Comparison of ENCODE assay signal across 37 cellular contexts in genomic region chr17:78847052-78847451, GRCh38. TPM values are rescaled to one million over a fixed set of nuclear protein-coding genes. Genes with fewer than 3 reads are reported as not detected.
"Had no signal": no experiment of that assay in that cellular context is flagged by ENCODE, and none has a peak within 500 bp of the region (broad histone marks: within the 10 kb centered on the region; RNA-seq: fewer than 3 reads in every experiment).

No MANE protein-coding gene starts in this region.

- ATAC-seq: activated CD4-positive, CD25-positive, alpha-beta regulatory T cell treated with anti-CD3 and anti-CD28 coated beads, Interleukin-2, amount 50 U/mL, for 24 hours; activated CD8-positive, alpha-beta T cell treated with anti-CD3 and anti-CD28 coated beads for 36 hours; activated naive CD8-positive, alpha-beta T cell treated with anti-CD3 and anti-CD28 coated beads, Interleukin-2, amount 50 U/mL, for 24 hours; body of pancreas; esophagus mucosa; gastrocnemius medialis; heart left ventricle; T-helper 17 cell had no signal

- H3K27ac ChIP-seq: adrenal gland, body of pancreas, coronary artery, gastrocnemius medialis, heart left ventricle, WERI-Rb-1 had no signal

- H3K36me3 ChIP-seq: adrenal gland, gastrocnemius medialis, heart left ventricle, WERI-Rb-1 had no signal

- DNase-seq: activated B cell treated with CpG ODN at 0.5 μM for 24 hours; activated CD4-positive, alpha-beta T cell treated with anti-CD3 and anti-CD28 coated beads for 48 hours; activated CD4-positive, alpha-beta T cell treated with anti-CD3 and anti-CD28 coated beads, Interleukin-2, amount 50 U/mL, for 1 hour; activated CD4-positive, alpha-beta T cell treated with anti-CD3 and anti-CD28 coated beads, Interleukin-2, amount 50 U/mL, for 48 hours; activated CD8-positive, alpha-beta memory T cell treated with anti-CD3 and anti-CD28 coated beads for 24 hours; activated CD8-positive, alpha-beta memory T cell treated with anti-CD3 and anti-CD28 coated beads, Interleukin-2, amount 50 U/mL, for 4 hours; activated CD8-positive, alpha-beta T cell treated with anti-CD3 and anti-CD28 coated beads for 36 hours; activated effector memory CD4-positive, alpha-beta T cell treated with anti-CD3 and anti-CD28 coated beads, Interleukin-2, amount 50 U/mL, for 16 hours; activated naive CD4-positive, alpha-beta T cell treated with anti-CD3 and anti-CD28 coated beads for 36 hours; activated naive CD8-positive, alpha-beta T cell treated with anti-CD3 and anti-CD28 coated beads for 36 hours; activated naive CD8-positive, alpha-beta T cell treated with anti-CD3 and anti-CD28 coated beads, Interleukin-2, amount 50 U/mL, for 24 hours; activated T-cell treated with anti-CD3 and anti-CD28 coated beads, Interleukin-2, amount 50 U/mL, for 1 hour; activated T-cell treated with anti-CD3 and anti-CD28 coated beads, Interleukin-2, amount 50 U/mL, for 48 hours; adrenal gland; amygdala; body of pancreas; central memory CD4-positive, alpha-beta T cell; cerebellar nuclear complex; dorsolateral prefrontal cortex; effector memory CD4-positive, alpha-beta T cell; endodermal cell; foreskin fibroblast; gastrocnemius medialis; glutamatergic neuron; heart left ventricle; T-helper 1 cell; T-helper 17 cell; T1000; WERI-Rb-1 had no signal

- H3K4me3 Mint-ChIP-seq: activated B cell treated with CpG ODN at 0.5 μM for 24 hours; activated CD8-positive, alpha-beta T cell treated with anti-CD3 and anti-CD28 coated beads for 36 hours; activated naive CD4-positive, alpha-beta T cell treated with anti-CD3 and anti-CD28 coated beads for 36 hours; activated naive CD4-positive, alpha-beta T cell treated with anti-CD3 and anti-CD28 coated beads, Interleukin-2, amount 50 U/mL, for 24 hours; activated naive CD8-positive, alpha-beta T cell treated with anti-CD3 and anti-CD28 coated beads for 36 hours; activated naive CD8-positive, alpha-beta T cell treated with anti-CD3 and anti-CD28 coated beads, Interleukin-2, amount 50 U/mL, for 24 hours; activated T-helper 1 cell treated with anti-CD3 and anti-CD28 coated beads, Interleukin-12 subunit alpha, Interleukin-12 subunit beta, Interleukin-2, Interleukin-4 antibody, amounts not matched to agents 30 ng/mL and 10 ng/mL and 1 ng/mL, durations not matched to agents 14 hours and 24 hours and 36 hours; dendritic cell treated with granulocyte-macrophage colony-stimulating factor and Interleukin-4, amounts not matched to agents 40 ng/mL and 50 ng/mL, for 4 days; endodermal cell; T-helper 17 cell; T-helper 2 cell treated with Interferon-gamma antibody and Interleukin-4, amounts not matched to agents 5 μg/mL and 100 μg/mL, for 36 hours had no signal

- H3K9me3 Mint-ChIP-seq: activated B cell treated with CpG ODN at 0.5 μM for 24 hours; activated CD8-positive, alpha-beta T cell treated with anti-CD3 and anti-CD28 coated beads for 36 hours; activated naive CD4-positive, alpha-beta T cell treated with anti-CD3 and anti-CD28 coated beads for 36 hours; activated naive CD4-positive, alpha-beta T cell treated with anti-CD3 and anti-CD28 coated beads, Interleukin-2, amount 50 U/mL, for 24 hours; activated naive CD8-positive, alpha-beta T cell treated with anti-CD3 and anti-CD28 coated beads for 36 hours; activated naive CD8-positive, alpha-beta T cell treated with anti-CD3 and anti-CD28 coated beads, Interleukin-2, amount 50 U/mL, for 24 hours; activated T-helper 1 cell treated with anti-CD3 and anti-CD28 coated beads, Interleukin-12 subunit alpha, Interleukin-12 subunit beta, Interleukin-2, Interleukin-4 antibody, amounts not matched to agents 30 ng/mL and 10 ng/mL and 1 ng/mL, durations not matched to agents 14 hours and 24 hours and 36 hours; activated T-helper 2 cell treated with anti-CD3 and anti-CD28 coated beads, Interferon-gamma antibody, Interleukin-2, Interleukin-4, amounts not matched to agents 10 μg/mL and 5 μg/mL and 100 μg/mL, durations not matched to agents 14 hours and 24 hours and 36 hours; dendritic cell treated with granulocyte-macrophage colony-stimulating factor and Interleukin-4, amounts not matched to agents 40 ng/mL and 50 ng/mL, for 4 days; endodermal cell; T-helper 2 cell treated with Interferon-gamma antibody and Interleukin-4, amounts not matched to agents 5 μg/mL and 100 μg/mL, for 36 hours had no signal

- H3K27ac Mint-ChIP-seq: activated B cell treated with CpG ODN at 0.5 μM for 24 hours; activated CD8-positive, alpha-beta T cell treated with anti-CD3 and anti-CD28 coated beads for 36 hours; activated naive CD4-positive, alpha-beta T cell treated with anti-CD3 and anti-CD28 coated beads for 36 hours; activated naive CD4-positive, alpha-beta T cell treated with anti-CD3 and anti-CD28 coated beads, Interleukin-2, amount 50 U/mL, for 24 hours; activated naive CD8-positive, alpha-beta T cell treated with anti-CD3 and anti-CD28 coated beads for 36 hours; activated naive CD8-positive, alpha-beta T cell treated with anti-CD3 and anti-CD28 coated beads, Interleukin-2, amount 50 U/mL, for 24 hours; activated T-helper 1 cell treated with anti-CD3 and anti-CD28 coated beads, Interleukin-12 subunit alpha, Interleukin-12 subunit beta, Interleukin-2, Interleukin-4 antibody, amounts not matched to agents 30 ng/mL and 10 ng/mL and 1 ng/mL, durations not matched to agents 14 hours and 24 hours and 36 hours; activated T-helper 2 cell treated with anti-CD3 and anti-CD28 coated beads, Interferon-gamma antibody, Interleukin-2, Interleukin-4, amounts not matched to agents 10 μg/mL and 5 μg/mL and 100 μg/mL, durations not matched to agents 14 hours and 24 hours and 36 hours; dendritic cell treated with granulocyte-macrophage colony-stimulating factor and Interleukin-4, amounts not matched to agents 40 ng/mL and 50 ng/mL, for 4 days; endodermal cell; T-helper 17 cell; T-helper 2 cell treated with Interferon-gamma antibody and Interleukin-4, amounts not matched to agents 5 μg/mL and 100 μg/mL, for 36 hours had no signal

- H3K36me3 Mint-ChIP-seq: activated naive CD4-positive, alpha-beta T cell treated with anti-CD3 and anti-CD28 coated beads, Interleukin-2, amount 50 U/mL, for 24 hours; activated naive CD8-positive, alpha-beta T cell treated with anti-CD3 and anti-CD28 coated beads for 36 hours had no signal

- H3K27me3 Mint-ChIP-seq: activated B cell treated with CpG ODN at 0.5 μM for 24 hours; activated CD8-positive, alpha-beta T cell treated with anti-CD3 and anti-CD28 coated beads for 36 hours; activated naive CD4-positive, alpha-beta T cell treated with anti-CD3 and anti-CD28 coated beads, Interleukin-2, amount 50 U/mL, for 24 hours; activated naive CD8-positive, alpha-beta T cell treated with anti-CD3 and anti-CD28 coated beads for 36 hours; activated naive CD8-positive, alpha-beta T cell treated with anti-CD3 and anti-CD28 coated beads, Interleukin-2, amount 50 U/mL, for 24 hours; T-helper 17 cell had no signal

- H3K27me3 ChIP-seq: adrenal gland, body of pancreas, dorsolateral prefrontal cortex, gastrocnemius medialis, heart left ventricle had no signal

- H3K4me3 ChIP-seq: adrenal gland, body of pancreas, coronary artery, dorsolateral prefrontal cortex, gastrocnemius medialis, heart left ventricle had no signal

- H3K4me1 ChIP-seq: adrenal gland, gastrocnemius medialis, heart left ventricle had no signal

- H3K9me3 ChIP-seq: adrenal gland, body of pancreas, gastrocnemius medialis, heart left ventricle had no signal

RNA-seq across cellular contexts. Expression of gene CEP295NL, which starts 55.9 kb away (rescaled TPM):
- total RNA-seq: activated naive CD4-positive, alpha-beta T cell treated with anti-CD3 and anti-CD28 coated beads for 36 hours; activated T-helper 1 cell treated with anti-CD3 and anti-CD28 coated beads, Interleukin-12 subunit alpha, Interleukin-12 subunit beta, Interleukin-2, Interleukin-4 antibody, amounts not matched to agents 30 ng/mL and 10 ng/mL and 1 ng/mL, durations not matched to agents 14 hours and 24 hours and 36 hours; activated T-helper 2 cell treated with anti-CD3 and anti-CD28 coated beads, Interferon-gamma antibody, Interleukin-2, Interleukin-4, amounts not matched to agents 10 μg/mL and 5 μg/mL and 100 μg/mL, durations not matched to agents 14 hours and 24 hours and 36 hours had no signal
